In genomic region chr11:199782-200181, GRCh38 we compare ENCODE assay signal across 1 cellular context.
TF ChIP-seq lines count a peak whose summit lies in the region.

No MANE protein-coding gene starts in this region.

TF ChIP-seq in WTC11, 78 proteins besides CTCF, POLR2A, EP300 and RAD21 (continued from another document):
- TF ChIP-seq ZNF512 (CRISPR knock-in tag; IDR thresholded peaks at IDR 0.05; ENCODE audit: borderline replicate concordance) (no peak), NFYB (CRISPR knock-in tag; conservative IDR thresholded peaks at IDR 0.05; ENCODE audit: low read depth) (no peak), PRDM15 (CRISPR knock-in tag; IDR thresholded peaks at IDR 0.05) (no peak), CBFB (CRISPR knock-in tag; IDR thresholded peaks at IDR 0.05; ENCODE audit: low read depth) (no peak), NR3C1 (CRISPR knock-in tag; conservative IDR thresholded peaks at IDR 0.05; ENCODE audit: low read depth) (no peak), ZNF532 (CRISPR knock-in tag; IDR thresholded peaks at IDR 0.05; ENCODE audit: borderline replicate concordance) (no peak), HMGXB4 (CRISPR knock-in tag; IDR thresholded peaks at IDR 0.05) (no peak), NR1H2 (CRISPR knock-in tag; IDR thresholded peaks at IDR 0.05) (no peak), ERG (CRISPR knock-in tag; IDR thresholded peaks at IDR 0.05) (no peak), PREB (CRISPR knock-in tag; IDR thresholded peaks at IDR 0.05; ENCODE audit: borderline replicate concordance) (no peak), GTF2I (CRISPR knock-in tag; conservative IDR thresholded peaks at IDR 0.05) (no peak)
